In genomic region chr6:37048851-37049734, GRCh38 we compare ENCODE assay signal across 8 cellular contexts. TPM values are rescaled to one million over a fixed set of nuclear protein-coding genes. Genes with fewer than 3 reads are reported as not detected.
DNase-seq lines count a peak whose midpoint lies in the region; ATAC-seq and TF ChIP-seq lines count a peak whose summit lies in the region.

No MANE protein-coding gene starts in this region.

- H3K9me3 ChIP-seq in PC-3 (ENCODE audit: low read length) (no peaks in the 10 kb centered on the region), hepatocyte (ENCODE audit: low read depth) (no peaks in the 10 kb centered on the region)

- intact Hi-C loops in PC-3 (cut with micrococcal nuclease) = no loop called here

- H3K79me2 ChIP-seq in PC-3 (ENCODE audit: low read length) (no peaks in the 10 kb centered on the region), hepatocyte (no peaks in the 10 kb centered on the region)

- TF ChIP-seq CTCF in PC-3 (conservative IDR thresholded peaks at IDR 0.05; ENCODE audit: low read depth, low read length) = no peak
- TF ChIP-seq CTCF in hepatocyte (IDR thresholded peaks at IDR 0.05; ENCODE audit: poor library complexity) = no peak

- H3K36me3 ChIP-seq in PC-3 (ENCODE audit: low read depth, low read length) (no peaks in the 10 kb centered on the region), hepatocyte (replicated peaks; ENCODE audit: insufficient read depth, low read depth) (no peaks in the 10 kb centered on the region)

- no peak overlapping the region; the same call in 1 of the 2 replicates for H2AFZ ChIP-seq in PC-3 (ENCODE audit: low read length)
- H2AFZ ChIP-seq in hepatocyte = no peak overlapping the region

- ATAC-seq in GM21737 (IDR thresholded peaks at IDR 0.05; ENCODE audit: unreplicated experiment) (peak; percentile 51), PC-3 (peak; percentile 79)

- no peaks in the 10 kb centered on the region for H3K27me3 ChIP-seq in PC-3 (ENCODE audit: low read length)
- H3K27me3 ChIP-seq in hepatocyte = no peaks in the 10 kb centered on the region

- H3K4me1 ChIP-seq in PC-3 (ENCODE audit: insufficient read depth, low read length) (peaks cover 10% of the 10 kb centered on the region), hepatocyte (ENCODE audit: insufficient read depth) (peaks cover 5% of the 10 kb centered on the region)

- peak; percentile 66 for DNase-seq in CD1c-positive myeloid dendritic cell (ENCODE audit: extremely low spot score)
- peak; percentile 71 for DNase-seq in PC-3
- peak in 3 of 4 experiments; percentile 21 to 61 (median 30) for DNase-seq in activated naive CD4-positive, alpha-beta T cell (lab: John Stamatoyannopoulos, UW)
- peak; percentile 42 for DNase-seq in hepatocyte (ENCODE audit: low spot score)
- peak; percentile 51 to 56 (median 52) for DNase-seq in stimulated activated CD4-positive, alpha-beta T cell treated with anti-CD3 and anti-CD28 coated beads, TNF-alpha, amount 100 ng/mL, for 48 hours (ENCODE audit: low read depth in 3 of 3)
- DNase-seq in cortex of kidney (lab: John Stamatoyannopoulos, UW) = no peak
- DNase-seq in SHP77 (lab: John Stamatoyannopoulos, UW) = no peak

- H3K4me2 ChIP-seq in PC-3 (ENCODE audit: low read length) (0 out of 2 replicates have a peak overlapping the region, but pooled peaks have one; percentile 3), hepatocyte (no peak overlapping the region)

- BruUV-seq in PC-3 (replicated peaks; lab: Mats Ljungman, UMichigan) = no TSS peak

- CTCF ChIA-PET in PC-3 (lab: Charles Lee) = interaction anchor here (0.7 kb wide), 1 partner anchor 35 kb away, joined by 3 read pairs; no protein-coding TSS in a partner anchor

- H3F3A ChIP-seq in PC-3 (ENCODE audit: low read length, unreplicated experiment) = no peaks in the 10 kb centered on the region

- H3K27ac ChIP-seq in PC-3 (ENCODE audit: low read length) = no peak overlapping the region; the same call in 1 of the 2 replicates
- H3K27ac ChIP-seq in hepatocyte = no peak overlapping the region

- H3K4me3 ChIP-seq in PC-3 (ENCODE audit: low read length) (no peak overlapping the region), hepatocyte (no peak overlapping the region)

- no peaks in the 10 kb centered on the region for H4K20me1 ChIP-seq in PC-3 (ENCODE audit: low read length)
- H4K20me1 ChIP-seq in hepatocyte (ENCODE audit: insufficient read depth, poor library complexity, severe bottlenecking) = no peaks in the 10 kb centered on the region

- POLR2A ChIA-PET in PC-3 (lab: Charles Lee; ENCODE audit: unreplicated experiment) = interaction anchor here (0.6 to 1.1 kb wide), 2 partner anchors 65 to 123 kb away, joined by 3 read pairs; no protein-coding TSS in a partner anchor

- 77% methylated on average over 17 of the region's 17 CpGs for WGBS in hepatocyte (ENCODE audit: low lambda C conversion rate, missing lambda C conversion rate)

- no peaks in the 10 kb centered on the region for H3K9me2 ChIP-seq in PC-3 (replicated peaks; ENCODE audit: low read length)
- no peaks in the 10 kb centered on the region for H3K9me2 ChIP-seq in hepatocyte (replicated peaks; ENCODE audit: insufficient read depth)

- H3K9ac ChIP-seq in PC-3 (ENCODE audit: low read length) = no peak overlapping the region

RNA-seq across cellular contexts. Expression of gene FGD2, which starts 43.6 kb away (rescaled TPM):
- total RNA-seq in PC-3 (2014; rRNA removed) = 0.35 and 0.44 TPM in 2 replicates
- total RNA-seq in hepatocyte = 2.5 and 4.6 TPM in 2 replicates
- 3.7 and 5.2 TPM in 2 replicates for polyA plus RNA-seq in hepatocyte

Comparison
In these comparisons a context has a peak if more than half of its experiments do, and no peak if none do; other contexts are left out.
1. DNase-seq: peak in CD1c-positive myeloid dendritic cell (single experiment), PC-3 (single experiment), activated naive CD4-positive, alpha-beta T cell (3 of 4), hepatocyte (single experiment) and stimulated activated CD4-positive, alpha-beta T cell treated with anti-CD3 and anti-CD28 coated beads, TNF-alpha, amount 100 ng/mL, for 48 hours (3 of 3); none in cortex of kidney (single experiment) and SHP77 (0 of 2).